1 cellular context compared by ENCODE assay signal in the genomic region with DNA sequence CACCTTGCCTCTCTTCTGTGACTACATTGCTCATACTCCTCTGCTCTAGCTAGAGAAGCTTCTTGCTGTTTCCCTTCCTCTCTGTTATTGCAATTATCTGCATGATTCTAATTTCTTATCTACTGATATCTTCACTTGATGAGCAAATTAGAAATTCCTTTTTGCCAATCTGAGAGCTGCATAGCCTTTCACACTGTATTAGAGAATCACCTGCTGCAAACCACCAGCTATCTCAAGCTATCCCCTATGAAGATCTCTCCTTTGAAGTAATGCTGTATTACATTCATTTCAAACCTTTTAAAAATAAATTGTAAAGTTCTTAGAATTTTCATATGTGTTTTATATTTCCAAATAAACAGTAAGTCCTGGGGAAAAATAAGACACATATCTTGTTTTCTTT.
TF ChIP-seq lines count a peak whose summit lies in the region.

No MANE protein-coding gene starts in this region.

TF ChIP-seq in GM23338, 12 proteins besides CTCF, POLR2A, EP300 and RAD21 (continued from another document):
- TF ChIP-seq, protein P1, sequence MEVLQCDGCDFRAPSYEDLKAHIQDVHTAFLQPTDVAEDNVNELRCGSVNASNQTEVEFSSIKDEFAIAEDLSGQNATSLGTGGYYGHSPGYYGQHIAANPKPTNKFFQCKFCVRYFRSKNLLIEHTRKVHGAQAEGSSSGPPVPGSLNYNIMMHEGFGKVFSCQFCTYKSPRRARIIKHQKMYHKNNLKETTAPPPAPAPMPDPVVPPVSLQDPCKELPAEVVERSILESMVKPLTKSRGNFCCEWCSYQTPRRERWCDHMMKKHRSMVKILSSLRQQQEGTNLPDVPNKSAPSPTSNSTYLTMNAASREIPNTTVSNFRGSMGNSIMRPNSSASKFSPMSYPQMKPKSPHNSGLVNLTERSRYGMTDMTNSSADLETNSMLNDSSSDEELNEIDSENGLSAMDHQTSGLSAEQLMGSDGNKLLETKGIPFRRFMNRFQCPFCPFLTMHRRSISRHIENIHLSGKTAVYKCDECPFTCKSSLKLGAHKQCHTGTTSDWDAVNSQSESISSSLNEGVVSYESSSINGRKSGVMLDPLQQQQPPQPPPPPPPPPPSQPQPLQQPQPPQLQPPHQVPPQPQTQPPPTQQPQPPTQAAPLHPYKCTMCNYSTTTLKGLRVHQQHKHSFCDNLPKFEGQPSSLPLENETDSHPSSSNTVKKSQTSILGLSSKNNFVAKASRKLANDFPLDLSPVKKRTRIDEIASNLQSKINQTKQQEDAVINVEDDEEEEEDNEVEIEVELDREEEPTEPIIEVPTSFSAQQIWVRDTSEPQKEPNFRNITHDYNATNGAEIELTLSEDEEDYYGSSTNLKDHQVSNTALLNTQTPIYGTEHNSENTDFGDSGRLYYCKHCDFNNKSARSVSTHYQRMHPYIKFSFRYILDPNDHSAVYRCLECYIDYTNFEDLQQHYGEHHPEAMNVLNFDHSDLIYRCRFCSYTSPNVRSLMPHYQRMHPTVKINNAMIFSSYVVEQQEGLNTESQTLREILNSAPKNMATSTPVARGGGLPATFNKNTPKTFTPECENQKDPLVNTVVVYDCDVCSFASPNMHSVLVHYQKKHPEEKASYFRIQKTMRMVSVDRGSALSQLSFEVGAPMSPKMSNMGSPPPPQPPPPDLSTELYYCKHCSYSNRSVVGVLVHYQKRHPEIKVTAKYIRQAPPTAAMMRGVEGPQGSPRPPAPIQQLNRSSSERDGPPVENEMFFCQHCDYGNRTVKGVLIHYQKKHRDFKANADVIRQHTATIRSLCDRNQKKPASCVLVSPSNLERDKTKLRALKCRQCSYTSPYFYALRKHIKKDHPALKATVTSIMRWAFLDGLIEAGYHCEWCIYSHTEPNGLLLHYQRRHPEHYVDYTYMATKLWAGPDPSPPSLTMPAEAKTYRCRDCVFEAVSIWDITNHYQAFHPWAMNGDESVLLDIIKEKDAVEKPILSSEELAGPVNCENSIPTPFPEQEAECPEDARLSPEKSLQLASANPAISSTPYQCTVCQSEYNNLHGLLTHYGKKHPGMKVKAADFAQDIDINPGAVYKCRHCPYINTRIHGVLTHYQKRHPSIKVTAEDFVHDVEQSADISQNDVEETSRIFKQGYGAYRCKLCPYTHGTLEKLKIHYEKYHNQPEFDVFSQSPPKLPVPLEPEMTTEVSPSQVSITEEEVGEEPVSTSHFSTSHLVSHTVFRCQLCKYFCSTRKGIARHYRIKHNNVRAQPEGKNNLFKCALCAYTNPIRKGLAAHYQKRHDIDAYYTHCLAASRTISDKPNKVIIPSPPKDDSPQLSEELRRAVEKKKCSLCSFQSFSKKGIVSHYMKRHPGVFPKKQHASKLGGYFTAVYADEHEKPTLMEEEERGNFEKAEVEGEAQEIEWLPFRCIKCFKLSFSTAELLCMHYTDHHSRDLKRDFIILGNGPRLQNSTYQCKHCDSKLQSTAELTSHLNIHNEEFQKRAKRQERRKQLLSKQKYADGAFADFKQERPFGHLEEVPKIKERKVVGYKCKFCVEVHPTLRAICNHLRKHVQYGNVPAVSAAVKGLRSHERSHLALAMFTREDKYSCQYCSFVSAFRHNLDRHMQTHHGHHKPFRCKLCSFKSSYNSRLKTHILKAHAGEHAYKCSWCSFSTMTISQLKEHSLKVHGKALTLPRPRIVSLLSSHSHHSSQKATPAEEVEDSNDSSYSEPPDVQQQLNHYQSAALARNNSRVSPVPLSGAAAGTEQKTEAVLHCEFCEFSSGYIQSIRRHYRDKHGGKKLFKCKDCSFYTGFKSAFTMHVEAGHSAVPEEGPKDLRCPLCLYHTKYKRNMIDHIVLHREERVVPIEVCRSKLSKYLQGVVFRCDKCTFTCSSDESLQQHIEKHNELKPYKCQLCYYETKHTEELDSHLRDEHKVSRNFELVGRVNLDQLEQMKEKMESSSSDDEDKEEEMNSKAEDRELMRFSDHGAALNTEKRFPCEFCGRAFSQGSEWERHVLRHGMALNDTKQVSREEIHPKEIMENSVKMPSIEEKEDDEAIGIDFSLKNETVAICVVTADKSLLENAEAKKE (CRISPR knock-in tag; IDR thresholded peaks at IDR 0.05): no peak
- TF ChIP-seq ZNF114 (CRISPR knock-in tag; IDR thresholded peaks at IDR 0.05): no peak
- no peak for TF ChIP-seq POLR2AphosphoS5 (IDR thresholded peaks at IDR 0.05; ENCODE audit: low read depth)
- TF ChIP-seq NANOG (IDR thresholded peaks at IDR 0.05; ENCODE audit: borderline replicate concordance): no peak
- TF ChIP-seq, protein P2, sequence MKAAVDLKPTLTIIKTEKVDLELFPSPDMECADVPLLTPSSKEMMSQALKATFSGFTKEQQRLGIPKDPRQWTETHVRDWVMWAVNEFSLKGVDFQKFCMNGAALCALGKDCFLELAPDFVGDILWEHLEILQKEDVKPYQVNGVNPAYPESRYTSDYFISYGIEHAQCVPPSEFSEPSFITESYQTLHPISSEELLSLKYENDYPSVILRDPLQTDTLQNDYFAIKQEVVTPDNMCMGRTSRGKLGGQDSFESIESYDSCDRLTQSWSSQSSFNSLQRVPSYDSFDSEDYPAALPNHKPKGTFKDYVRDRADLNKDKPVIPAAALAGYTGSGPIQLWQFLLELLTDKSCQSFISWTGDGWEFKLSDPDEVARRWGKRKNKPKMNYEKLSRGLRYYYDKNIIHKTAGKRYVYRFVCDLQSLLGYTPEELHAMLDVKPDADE (IDR thresholded peaks at IDR 0.05): no peak
- TF ChIP-seq JUNB (IDR thresholded peaks at IDR 0.05; ENCODE audit: unreplicated experiment): no peak
- TF ChIP-seq STAT1 (IDR thresholded peaks at IDR 0.05; ENCODE audit: unreplicated experiment): no peak
- no peak for TF ChIP-seq CREB1 (CRISPR knock-in tag; IDR thresholded peaks at IDR 0.05; ENCODE audit: low read depth)
